Comparison of ENCODE assay signal across 23 cellular contexts in genomic region chr10:34244787-34245484, GRCh38.
"Had no signal": no experiment of that assay in that cellular context is flagged by ENCODE, and none has a peak within 500 bp of the region (broad histone marks: within the 10 kb centered on the region; RNA-seq: fewer than 3 reads in every experiment).

No MANE protein-coding gene starts in this region.

- H3K27ac Mint-ChIP-seq: activated CD4-positive, alpha-beta memory T cell treated with anti-CD3 and anti-CD28 coated beads, Interleukin-2, amount 10 ng/mL, durations not matched to agents 7 days and 5 days; activated CD4-positive, alpha-beta T cell treated with anti-CD3 and anti-CD28 coated beads for 36 hours; activated naive CD4-positive, alpha-beta T cell treated with anti-CD3 and anti-CD28 coated beads for 36 hours; activated naive CD8-positive, alpha-beta T cell; activated T-helper 17 cell treated with anti-CD3 and anti-CD28 coated beads, Interleukin-2, amount 50 U/mL, for 72 hours; T-helper 17 cell had no signal

- H3K36me3 Mint-ChIP-seq: activated naive CD8-positive, alpha-beta T cell had no signal

- H3K27ac ChIP-seq: brain microvascular endothelial cell had no signal

- H3K4me3 Mint-ChIP-seq: activated CD4-positive, alpha-beta memory T cell treated with anti-CD3 and anti-CD28 coated beads, Interleukin-2, amount 10 ng/mL, durations not matched to agents 7 days and 5 days; activated CD4-positive, alpha-beta T cell treated with anti-CD3 and anti-CD28 coated beads for 36 hours; activated naive CD4-positive, alpha-beta T cell treated with anti-CD3 and anti-CD28 coated beads for 36 hours; activated naive CD8-positive, alpha-beta T cell; activated T-helper 17 cell treated with anti-CD3 and anti-CD28 coated beads, Interleukin-2, amount 50 U/mL, for 72 hours; T-helper 17 cell had no signal

- H3K36me3 ChIP-seq: brain microvascular endothelial cell had no signal

- H3K27me3 Mint-ChIP-seq: activated CD4-positive, alpha-beta memory T cell treated with anti-CD3 and anti-CD28 coated beads, Interleukin-2, amount 10 ng/mL, durations not matched to agents 7 days and 5 days; activated CD4-positive, alpha-beta T cell treated with anti-CD3 and anti-CD28 coated beads for 36 hours; activated naive CD8-positive, alpha-beta T cell; activated T-helper 17 cell treated with anti-CD3 and anti-CD28 coated beads, Interleukin-2, amount 50 U/mL, for 72 hours had no signal

- H3K4me1 Mint-ChIP-seq: activated CD4-positive, alpha-beta memory T cell treated with anti-CD3 and anti-CD28 coated beads, Interleukin-2, amount 10 ng/mL, durations not matched to agents 7 days and 5 days; activated CD4-positive, alpha-beta T cell treated with anti-CD3 and anti-CD28 coated beads for 36 hours; activated T-helper 17 cell treated with anti-CD3 and anti-CD28 coated beads, Interleukin-2, amount 50 U/mL, for 72 hours; T-helper 17 cell had no signal

- ATAC-seq: activated CD4-positive, alpha-beta T cell treated with anti-CD3 and anti-CD28 coated beads for 36 hours; activated T-helper 17 cell treated with anti-CD3 and anti-CD28 coated beads, Interleukin-2, amount 50 U/mL, for 72 hours; T-helper 17 cell had no signal

- H3K9me3 Mint-ChIP-seq: activated CD4-positive, alpha-beta memory T cell treated with anti-CD3 and anti-CD28 coated beads, Interleukin-2, amount 10 ng/mL, durations not matched to agents 7 days and 5 days; activated naive CD4-positive, alpha-beta T cell treated with anti-CD3 and anti-CD28 coated beads for 36 hours; activated T-helper 17 cell treated with anti-CD3 and anti-CD28 coated beads, Interleukin-2, amount 50 U/mL, for 72 hours had no signal

- H3K27me3 ChIP-seq: brain microvascular endothelial cell had no signal

- DNase-seq: activated CD4-positive, alpha-beta memory T cell treated with anti-CD3 and anti-CD28 coated beads, Interleukin-2, amount 10 ng/mL, durations not matched to agents 7 days and 5 days; activated CD4-positive, alpha-beta T cell treated with anti-CD3 and anti-CD28 coated beads for 36 hours; activated CD4-positive, alpha-beta T cell treated with anti-CD3 and anti-CD28 coated beads, Interleukin-2, amount 50 U/mL, for 1 hour; activated CD4-positive, CD25-positive, alpha-beta regulatory T cell; activated gamma-delta T cell; activated naive CD4-positive, alpha-beta T cell treated with anti-CD3 and anti-CD28 coated beads for 36 hours; activated T-cell treated with anti-CD3 and anti-CD28 coated beads for 4 hours; activated T-cell treated with anti-CD3 and anti-CD28 coated beads, Interleukin-2, amount 50 U/mL, for 48 hours; brain microvascular endothelial cell; MM.1S; NCI-H1105; NCI-H1436; NCI-H1694 treated with DMSO at 0.1 percent for 48 hours; NCI-H2029 treated with DMSO at 0.1 percent for 48 hours; NCI-H345; NCI-H510A; NCI-H526 treated with DMSO at 0.1 percent for 48 hours; NCI-H82; SIG-M5; T-helper 17 cell; T-helper 9 cell had no signal
